Comparison of ENCODE assay signal across 30 cellular contexts in genomic region chr2:106541333-106541732, GRCh38. TPM values are rescaled to one million over a fixed set of nuclear protein-coding genes. Genes with fewer than 3 reads are reported as not detected.
"Had no signal": no experiment of that assay in that cellular context is flagged by ENCODE, and none has a peak within 500 bp of the region (broad histone marks: within the 10 kb centered on the region; RNA-seq: fewer than 3 reads in every experiment).

No MANE protein-coding gene starts in this region.

- H3K27me3 ChIP-seq: colonic mucosa had no signal

- H3K27ac ChIP-seq: colonic mucosa, epithelial cell of prostate, esophagus squamous epithelium, gastrocnemius medialis, heart right ventricle, left lung, lower lobe of right lung had no signal

- H3K4me1 ChIP-seq: colonic mucosa, left lung, lower lobe of right lung had no signal

- ATAC-seq: effector memory CD8-positive, alpha-beta T cell; esophagus mucosa; gastrocnemius medialis; heart right ventricle; left cardiac atrium; left lung; left ventricle myocardium superior; lower lobe of right lung had no signal

- FAIRE-seq: endometrium, islet of Langerhans, keratinocyte had no signal

- H3K36me3 ChIP-seq: colonic mucosa, esophagus squamous epithelium, gastrocnemius medialis, heart right ventricle, left lung, lower lobe of right lung had no signal

- H3K9me3 ChIP-seq: colonic mucosa, esophagus squamous epithelium, gastrocnemius medialis, heart right ventricle, left lung, lower lobe of right lung had no signal

- DNase-seq: colonic mucosa; cortex of kidney; effector CD8-positive, alpha-beta T cell; effector memory CD8-positive, alpha-beta T cell; endodermal cell; erythroblast; esophagus squamous epithelium; foreskin fibroblast; foreskin melanocyte; gastrocnemius medialis; glutamatergic neuron; head of caudate nucleus; heart right ventricle; hippocampal formation; left cardiac atrium; left lung; left ventricle myocardium superior; lower lobe of right lung; mesenchymal stem cell had no signal

- H3K4me3 ChIP-seq: colonic mucosa, esophagus squamous epithelium, gastrocnemius medialis, heart right ventricle, left lung, lower lobe of right lung had no signal

RNA-seq across cellular contexts. Expression of gene CD8B2, which starts 54.2 kb away (rescaled TPM):
- total RNA-seq: dermis microvascular lymphatic vessel endothelial cell, endodermal cell, esophagus mucosa, glomerular endothelial cell, kidney epithelial cell, left cardiac atrium, left ventricle myocardium superior, lung microvascular endothelial cell, mesenteric fat pad, mesothelial cell of epicardium had no signal
- polyA plus RNA-seq: heart right ventricle, keratinocyte had no signal
